In genomic region chr3:134600685-134601502, GRCh38 we compare ENCODE assay signal across 8 cellular contexts. TPM values are rescaled to one million over a fixed set of nuclear protein-coding genes. Genes with fewer than 3 reads are reported as not detected.
DNase-seq lines count a peak whose midpoint lies in the region; ATAC-seq and TF ChIP-seq lines count a peak whose summit lies in the region.

No MANE protein-coding gene starts in this region.

- WGBS in body of pancreas, 2 donors: 9 to 18% methylated on average over 31 to 32 of the region's 32 CpGs

- H3K27me3 ChIP-seq in body of pancreas: no peaks in the 10 kb centered on the region

- no peaks in the 10 kb centered on the region for H3K4me1 ChIP-seq in body of pancreas

- no peak for TF ChIP-seq POLR2A in body of pancreas (IDR thresholded peaks at IDR 0.05)

- peak; percentile 78 to 98 (median 83) for TF ChIP-seq CTCF in body of pancreas (IDR thresholded peaks at IDR 0.05)

- no peaks in the 10 kb centered on the region for H3K36me3 ChIP-seq in body of pancreas (replicated peaks in 1 of 2; ENCODE audit: insufficient read depth in 1 of 2, low read depth in 2 of 2)

- H3K27ac ChIP-seq in body of pancreas: no peak overlapping the region

- H3K9me3 ChIP-seq in body of pancreas (no peaks in the 10 kb centered on the region), iPS-18c (ENCODE audit: control insufficient read depth, insufficient read depth, low read length) (peaks cover 2% of the 10 kb centered on the region)

- no peak overlapping the region for H3K4me3 ChIP-seq in body of pancreas
- peak overlapping the region; percentile 57; the same call in 1 of the 2 replicates for H3K4me3 ChIP-seq in iPS-18c (ENCODE audit: insufficient read depth, low read depth, low read length)

- CTCF ChIA-PET in HEK293T (lab: Yijun Ruan, JAX): interaction anchor here (0.6 to 1.8 kb wide), 7 partner anchors 8 to 901 kb away, joined by 3 to 5 read pairs (median 3); partner anchors contain the start of gene EPHB1

- peak; percentile 54 for DNase-seq in GF-D8 (lab: John Stamatoyannopoulos, UW)
- DNase-seq in HEK293T (ENCODE audit: extremely low spot score): peak; percentile 85
- peak; percentile 63 for DNase-seq in NCI-H1436 (lab: John Stamatoyannopoulos, UW)
- peak; percentile 51 for DNase-seq in T1000 (lab: John Stamatoyannopoulos, UW)
- peak; percentile 47 to 66 (median 54) for DNase-seq in body of pancreas
- DNase-seq in stimulated activated CD4-positive, alpha-beta T cell treated with anti-CD3 and anti-CD28 coated beads, Interleukin-12 subunit alpha, Interleukin-12 subunit beta, amount 100 ng/mL, for 48 hours (ENCODE audit: low read depth in 2 of 3, low spot score in 1 of 3): peak; percentile 43 to 62 (median 55)
- DNase-seq in NCI-H226: no peak

- POLR2A ChIA-PET in HEK293T (lab: Yijun Ruan, JAX): no interaction called here

- ATAC-seq in body of pancreas: peak; percentile 68

- intact Hi-C loops in body of pancreas (cut with DNase I): loop anchor here (10.0 kb wide), 1 partner anchor 1294 kb away; no protein-coding TSS in a partner anchor

TF ChIP-seq in HEK293T, 16 proteins besides CTCF, POLR2A, EP300 and RAD21:
- TF ChIP-seq ARNT (IDR thresholded peaks at IDR 0.05) (no peak), SUZ12 (IDR thresholded peaks at IDR 0.05) (no peak), LEF1 (IDR thresholded peaks at IDR 0.05; ENCODE audit: borderline replicate concordance) (no peak), FOXK2 (IDR thresholded peaks at IDR 0.05) (no peak), BHLHE40 (IDR thresholded peaks at IDR 0.05; ENCODE audit: borderline replicate concordance) (no peak), HDGF (IDR thresholded peaks at IDR 0.05; ENCODE audit: borderline replicate concordance) (no peak), FOXA1 (IDR thresholded peaks at IDR 0.05) (no peak), CTBP1 (IDR thresholded peaks at IDR 0.05; ENCODE audit: borderline replicate concordance) (no peak), SP1 (IDR thresholded peaks at IDR 0.05) (no peak), L3MBTL2 (conservative IDR thresholded peaks at IDR 0.05) (no peak), ELF4 (IDR thresholded peaks at IDR 0.05) (no peak), ZNF384 (IDR thresholded peaks at IDR 0.05) (no peak), FOXM1 (IDR thresholded peaks at IDR 0.05; ENCODE audit: borderline replicate concordance) (no peak), PKNOX1 (IDR thresholded peaks at IDR 0.05) (no peak)

RNA-seq across cellular contexts. Expression of gene KY, which starts 49.9 kb away (rescaled TPM):
- total RNA-seq in body of pancreas: under 1 TPM in 1 of 2 donors, not detected in 1; 0.26 TPM
